8 cellular contexts compared by ENCODE assay signal in the genomic region with DNA sequence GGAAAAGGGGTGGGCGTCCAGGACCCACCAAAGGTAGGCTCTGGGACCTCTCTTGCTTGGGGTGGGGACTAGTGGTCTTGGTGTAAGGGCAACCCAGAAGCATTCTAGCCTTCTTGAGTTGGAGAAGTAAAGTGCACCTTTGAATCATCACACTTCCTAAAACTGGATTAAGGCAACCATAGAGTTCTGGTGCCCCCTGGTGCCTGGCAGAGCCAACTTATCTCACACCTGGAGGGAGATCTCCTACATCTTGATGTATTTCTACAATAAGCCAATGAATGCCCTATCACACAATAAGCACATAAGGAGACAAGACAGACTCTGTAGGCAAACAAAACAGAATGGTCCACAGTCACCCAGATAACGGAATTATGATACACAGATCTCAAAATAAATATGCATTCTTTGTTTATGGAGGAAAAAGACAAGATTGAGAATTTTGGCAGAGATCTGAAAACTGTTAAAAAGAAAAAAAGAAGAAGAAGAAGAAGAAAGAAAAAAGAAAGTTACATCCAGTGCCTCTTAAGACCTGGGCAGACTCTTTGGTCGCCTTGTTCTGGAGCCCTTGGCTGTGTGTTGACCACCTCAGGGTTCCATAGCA.
A peak's percentile ranks its signal among the peaks of the same experiment; 100 is the strongest.
DNase-seq lines count a peak whose midpoint lies in the region; ATAC-seq and FAIRE-seq lines count a peak whose summit lies in the region.

No MANE protein-coding gene starts in this region.

- POLR2A ChIA-PET in activated CD8-positive, alpha-beta T cell treated with anti-CD3 and anti-CD28 coated beads, Interleukin-2, amount 10 ng/mL, durations not matched to agents 7 days and 5 days (lab: Charles Lee): interaction anchor here (0.6 kb wide), 1 partner anchor 125 kb away, joined by 3 read pairs; no protein-coding TSS in a partner anchor

- H3K27ac Mint-ChIP-seq in activated CD8-positive, alpha-beta T cell treated with anti-CD3 and anti-CD28 coated beads, Interleukin-2, amount 10 ng/mL, durations not matched to agents 7 days and 5 days: no peak overlapping the region
- H3K27ac Mint-ChIP-seq in effector memory CD8-positive, alpha-beta T cell: no peak overlapping the region

- H3K36me3 Mint-ChIP-seq in activated CD8-positive, alpha-beta T cell treated with anti-CD3 and anti-CD28 coated beads, Interleukin-2, amount 10 ng/mL, durations not matched to agents 7 days and 5 days (ENCODE audit: low read depth): peaks cover 4% of the 10 kb centered on the region
- H3K36me3 Mint-ChIP-seq in effector memory CD8-positive, alpha-beta T cell (ENCODE audit: insufficient read depth): no peaks in the 10 kb centered on the region

- H3K4me3 Mint-ChIP-seq in activated CD8-positive, alpha-beta T cell treated with anti-CD3 and anti-CD28 coated beads, Interleukin-2, amount 10 ng/mL, durations not matched to agents 7 days and 5 days: no peak overlapping the region
- no peak overlapping the region for H3K4me3 Mint-ChIP-seq in effector memory CD8-positive, alpha-beta T cell

- peak; percentile 72 for FAIRE-seq in GM19239 (lab: Jason Lieb, UNC)

- CTCF ChIA-PET in activated CD8-positive, alpha-beta T cell treated with anti-CD3 and anti-CD28 coated beads, Interleukin-2, amount 10 ng/mL, durations not matched to agents 7 days and 5 days (lab: Charles Lee): interaction anchor here (0.6 kb wide), 1 partner anchor 37 kb away, joined by 3 read pairs; no protein-coding TSS in a partner anchor

- peaks cover 13% of the 10 kb centered on the region for H3K9me3 Mint-ChIP-seq in activated CD8-positive, alpha-beta T cell treated with anti-CD3 and anti-CD28 coated beads, Interleukin-2, amount 10 ng/mL, durations not matched to agents 7 days and 5 days (ENCODE audit: insufficient read depth)
- peaks cover 0 to 8% of the 10 kb centered on the region in 2 donors for H3K9me3 Mint-ChIP-seq in effector memory CD8-positive, alpha-beta T cell

- H3K4me1 Mint-ChIP-seq in activated CD8-positive, alpha-beta T cell treated with anti-CD3 and anti-CD28 coated beads, Interleukin-2, amount 10 ng/mL, durations not matched to agents 7 days and 5 days (ENCODE audit: low read depth): no peaks in the 10 kb centered on the region
- H3K4me1 Mint-ChIP-seq in effector memory CD8-positive, alpha-beta T cell (ENCODE audit: low read depth in 2 of 2): no peaks in the 10 kb centered on the region

- DNase-seq in Ammon's horn (ENCODE audit: low spot score): peak; percentile 42
- peak; percentile 9 for DNase-seq in GM19239 (ENCODE audit: insufficient read length, low spot score)
- peak; percentile 41 for DNase-seq in NCI-H460 (ENCODE audit: extremely low read depth, low read depth)
- peak; percentile 50 for DNase-seq in activated CD8-positive, alpha-beta T cell treated with anti-CD3 and anti-CD28 coated beads, Interleukin-2, amount 10 ng/mL, durations not matched to agents 7 days and 5 days
- peak; percentile 7 for DNase-seq in hepatic stellate cell (ENCODE audit: low spot score)
- DNase-seq in stimulated activated CD4-positive, alpha-beta T cell treated with anti-CD3 and anti-CD28 coated beads, Interleukin-4, amount 100 ng/mL, for 4 hours: peak; percentile 12 to 31
- no peak for DNase-seq in effector memory CD8-positive, alpha-beta T cell
- DNase-seq in sciatic nerve (ENCODE audit: low spot score): no peak

- ATAC-seq in activated CD8-positive, alpha-beta T cell treated with anti-CD3 and anti-CD28 coated beads, Interleukin-2, amount 10 ng/mL, durations not matched to agents 7 days and 5 days: peak; percentile 44
- ATAC-seq in effector memory CD8-positive, alpha-beta T cell (replicated peaks): no peak
- no peak for ATAC-seq in sciatic nerve

- H3K27me3 Mint-ChIP-seq in activated CD8-positive, alpha-beta T cell treated with anti-CD3 and anti-CD28 coated beads, Interleukin-2, amount 10 ng/mL, durations not matched to agents 7 days and 5 days (ENCODE audit: low read depth): peaks cover 41% of the 10 kb centered on the region
- H3K27me3 Mint-ChIP-seq in effector memory CD8-positive, alpha-beta T cell: peaks cover 35 to 53% of the 10 kb centered on the region in 2 donors

- intact Hi-C loops in sciatic nerve (cut with DNase I): no loop called here

Comparison
In these comparisons a context has a peak if more than half of its experiments do, and no peak if none do; other contexts are left out.
1. DNase-seq: peak in Ammon's horn (single experiment), GM19239 (single experiment), NCI-H460 (single experiment), activated CD8-positive, alpha-beta T cell treated with anti-CD3 and anti-CD28 coated beads, Interleukin-2, amount 10 ng/mL, durations not matched to agents 7 days and 5 days (single experiment), hepatic stellate cell (single experiment) and stimulated activated CD4-positive, alpha-beta T cell treated with anti-CD3 and anti-CD28 coated beads, Interleukin-4, amount 100 ng/mL, for 4 hours (2 of 2); none in effector memory CD8-positive, alpha-beta T cell (0 of 3) and sciatic nerve (single experiment).